ENCODE assay signal across 19 cellular contexts in genomic region chr11:15186146-15186545, GRCh38.
DNase-seq lines count a peak whose midpoint lies in the region; ATAC-seq lines count a peak whose summit lies in the region.
"Had no signal": no experiment of that assay in that cellular context is flagged by ENCODE, and none has a peak within 500 bp of the region (broad histone marks: within the 10 kb centered on the region; RNA-seq: fewer than 3 reads in every experiment).

No MANE protein-coding gene starts in this region.

- no peaks in the 10 kb centered on the region for H3K9me3 ChIP-seq in adipocyte (ENCODE audit: control insufficient read depth, low read length)
- H3K9me3 ChIP-seq: BE2C had no signal

- no peaks in the 10 kb centered on the region for H3K27me3 ChIP-seq in adipocyte (replicated peaks; ENCODE audit: control insufficient read depth, insufficient read depth, low read length)
- H3K27me3 ChIP-seq: BE2C; BLaER1 treated with 17β-estradiol and CSF1 and Interleukin-3, amounts not matched to agents 10 nM and 100 nM had no signal

- no peak for ATAC-seq in GM19455 (IDR thresholded peaks at IDR 0.05; ENCODE audit: unreplicated experiment)
- ATAC-seq: GM12878 had no signal

- no peak overlapping the region for H3K9ac ChIP-seq in adipocyte (ENCODE audit: low read length)
- H3K9ac ChIP-seq: BLaER1 treated with 17β-estradiol and CSF1 and Interleukin-3, amounts not matched to agents 10 nM and 100 nM had no signal

- H3K36me3 ChIP-seq in adipocyte (ENCODE audit: control insufficient read depth, insufficient read depth, low read length, severe bottlenecking): no peaks in the 10 kb centered on the region
- H3K36me3 ChIP-seq: BE2C; BLaER1 treated with 17β-estradiol and CSF1 and Interleukin-3, amounts not matched to agents 10 nM and 100 nM had no signal

- H3K4me3 ChIP-seq in adipocyte (ENCODE audit: low read length): no peak overlapping the region
- H3K4me3 ChIP-seq: BLaER1 treated with 17β-estradiol and CSF1 and Interleukin-3, amounts not matched to agents 10 nM and 100 nM; GM12878 had no signal

- DNase-seq in AG08395 (ENCODE audit: low spot score): peak; percentile 25
- peak; percentile 81 for DNase-seq in HCEC 1CT
- peak; percentile 40 for DNase-seq in adipocyte (ENCODE audit: low read depth)
- DNase-seq in fibroblast of peridontal ligament (ENCODE audit: extremely low read depth): peak; percentile 36
- DNase-seq in midbrain (lab: John Stamatoyannopoulos, UW): no peak
- DNase-seq in NOMO-1 treated with dmso at 0.1 percent for 144 hours (lab: John Stamatoyannopoulos, UW; ENCODE audit: unreplicated experiment): no peak
- DNase-seq: AML-193; BE2C; CD4-positive, alpha-beta T cell; CD8-positive, alpha-beta memory T cell; DMS 273 treated with DMSO at 0.1 percent for 48 hours; DMS79; EL; GDM1; H7; HFFc6 had no signal

- peaks cover 11% of the 10 kb centered on the region for H3K4me1 ChIP-seq in adipocyte (ENCODE audit: control insufficient read depth, insufficient read depth, low read length)
- H3K4me1 ChIP-seq: BE2C had no signal

Comparison
In these comparisons a context has a peak if more than half of its experiments do, and no peak if none do; other contexts are left out.
1. DNase-seq: peak in AG08395 (single experiment), HCEC 1CT (single experiment), adipocyte (single experiment) and fibroblast of peridontal ligament (single experiment); none in midbrain (single experiment) and NOMO-1 treated with dmso at 0.1 percent for 144 hours (single experiment).